In genomic region chr13:52664269-52664668, GRCh38 we compare ENCODE assay signal across 21 cellular contexts. TPM values are rescaled to one million over a fixed set of nuclear protein-coding genes. Genes with fewer than 3 reads are reported as not detected.
A peak's percentile ranks its signal among the peaks of the same experiment; 100 is the strongest.
DNase-seq lines count a peak whose midpoint lies in the region; ATAC-seq, FAIRE-seq and TF ChIP-seq lines count a peak whose summit lies in the region.
"Had no signal": no experiment of that assay in that cellular context is flagged by ENCODE, and none has a peak within 500 bp of the region (broad histone marks: within the 10 kb centered on the region; RNA-seq: fewer than 3 reads in every experiment).

No MANE protein-coding gene starts in this region.

- no peak for TF ChIP-seq CTCF in K562 (IDR thresholded peaks at IDR 0.05 in 2 of 3, conservative IDR thresholded peaks at IDR 0.05 in 1 of 3; ENCODE audit: insufficient read depth in 2 of 3, low read depth in 1 of 3, low read length in 3 of 3)

- POLR2A ChIA-PET in activated naive CD8-positive, alpha-beta T cell treated with anti-CD3 and anti-CD28 coated beads, Interleukin-2, amount 10 ng/mL, durations not matched to agents 7 days and 5 days (lab: Charles Lee) = no interaction called here
- POLR2A ChIA-PET in K562 (lab: Yijun Ruan, JAX) = interaction anchor here (2.6 kb wide), 1 partner anchor 11 kb away, joined by 24 read pairs; the partner anchor contains the start of gene SUGT1
- POLR2A ChIA-PET in activated CD4-positive, alpha-beta memory T cell treated with anti-CD3 and anti-CD28 coated beads, Interleukin-2, amount 10 ng/mL, durations not matched to agents 7 days and 5 days (lab: Charles Lee) = interaction anchor here (4.9 kb wide), 1 partner anchor 11 kb away, joined by 43 read pairs; the partner anchor contains the start of gene SUGT1

- no peak overlapping the region for H3K4me3 Mint-ChIP-seq in activated naive CD8-positive, alpha-beta T cell treated with anti-CD3 and anti-CD28 coated beads, Interleukin-2, amount 10 ng/mL, durations not matched to agents 7 days and 5 days
- H3K4me3 Mint-ChIP-seq in activated naive CD8-positive, alpha-beta T cell treated with anti-CD3 and anti-CD28 coated beads, Interleukin-2, amount 50 U/mL, for 24 hours = no peak overlapping the region
- H3K4me3 Mint-ChIP-seq in activated CD4-positive, alpha-beta memory T cell treated with anti-CD3 and anti-CD28 coated beads, Interleukin-2, amount 10 ng/mL, durations not matched to agents 7 days and 5 days = no peak overlapping the region
- H3K4me3 Mint-ChIP-seq: B cell; CD4-positive, alpha-beta T cell; CD8-positive, alpha-beta memory T cell; GM23338; H9 had no signal

- H3K27me3 ChIP-seq in K562 (ENCODE audit: control insufficient read depth in 2 of 2, insufficient read depth in 2 of 2, low read length in 2 of 2) = no peaks in the 10 kb centered on the region
- H3K27me3 ChIP-seq: BLaER1 had no signal

- H3K27ac ChIP-seq in SK-N-MC (peak overlapping the region; percentile 67; the same call in 1 of the 2 replicates), K562 (ENCODE audit: extremely low read depth, low read depth, low read length) (no peak overlapping the region)
- H3K27ac ChIP-seq: BLaER1, C4-2B had no signal

- H3K9ac ChIP-seq in SK-N-MC (ENCODE audit: insufficient read length) = peak overlapping the region; percentile 25
- no peak overlapping the region for H3K9ac ChIP-seq in K562 (ENCODE audit: insufficient read depth in 1 of 2, low read depth in 2 of 2, low read length in 2 of 2)
- H3K9ac ChIP-seq: BLaER1 had no signal

- BruUV-seq in K562 (replicated peaks; lab: Mats Ljungman, UMichigan) = no TSS peak

- H3K9me3 ChIP-seq in SK-N-MC (ENCODE audit: low read depth, low read length) (no peaks in the 10 kb centered on the region), K562 (replicated peaks; ENCODE audit: control insufficient read depth, insufficient read depth, low read depth, low read length) (no peaks in the 10 kb centered on the region)
- H3K9me3 ChIP-seq: BLaER1 had no signal

- no peaks in the 10 kb centered on the region for H3K9me3 Mint-ChIP-seq in activated naive CD8-positive, alpha-beta T cell treated with anti-CD3 and anti-CD28 coated beads, Interleukin-2, amount 10 ng/mL, durations not matched to agents 7 days and 5 days
- H3K9me3 Mint-ChIP-seq in activated naive CD8-positive, alpha-beta T cell treated with anti-CD3 and anti-CD28 coated beads, Interleukin-2, amount 50 U/mL, for 24 hours = no peaks in the 10 kb centered on the region
- no peaks in the 10 kb centered on the region for H3K9me3 Mint-ChIP-seq in activated CD4-positive, alpha-beta memory T cell treated with anti-CD3 and anti-CD28 coated beads, Interleukin-2, amount 10 ng/mL, durations not matched to agents 7 days and 5 days
- H3K9me3 Mint-ChIP-seq: CD4-positive, alpha-beta T cell; CD8-positive, alpha-beta memory T cell; GM23338; H9 had no signal

- H3K4me2 ChIP-seq in K562 (ENCODE audit: insufficient read depth, low read length) = no peak overlapping the region
- H3K4me2 ChIP-seq: BLaER1, GM23338 had no signal

- ATAC-seq in activated naive CD8-positive, alpha-beta T cell treated with anti-CD3 and anti-CD28 coated beads, Interleukin-2, amount 10 ng/mL, durations not matched to agents 7 days and 5 days (ENCODE audit: low read depth) = no peak
- ATAC-seq in activated naive CD8-positive, alpha-beta T cell treated with anti-CD3 and anti-CD28 coated beads, Interleukin-2, amount 50 U/mL, for 24 hours = no peak
- no peak for ATAC-seq in K562
- ATAC-seq: GM23338, HCT116 had no signal

- CTCF ChIA-PET in K562 (lab: Yijun Ruan, JAX; ENCODE audit: low intra/inter-chr PET ratio) = interaction anchor here (1.5 kb wide), 1 partner anchor 145 kb away, joined by 12 read pairs; no protein-coding TSS in a partner anchor
- CTCF ChIA-PET in activated CD4-positive, alpha-beta memory T cell treated with anti-CD3 and anti-CD28 coated beads, Interleukin-2, amount 10 ng/mL, durations not matched to agents 7 days and 5 days (lab: Charles Lee) = interaction anchor here (1.0 to 4.6 kb wide), 6 partner anchors 8 to 304 kb away, joined by 3 to 40 read pairs (median 6); partner anchors contain the start of gene SUGT1

- H3K4me1 Mint-ChIP-seq in activated naive CD8-positive, alpha-beta T cell treated with anti-CD3 and anti-CD28 coated beads, Interleukin-2, amount 10 ng/mL, durations not matched to agents 7 days and 5 days = peaks cover 2% of the 10 kb centered on the region
- H3K4me1 Mint-ChIP-seq in activated naive CD8-positive, alpha-beta T cell treated with anti-CD3 and anti-CD28 coated beads, Interleukin-2, amount 50 U/mL, for 24 hours = peaks cover 6% of the 10 kb centered on the region
- peaks cover 6% of the 10 kb centered on the region for H3K4me1 Mint-ChIP-seq in activated CD4-positive, alpha-beta memory T cell treated with anti-CD3 and anti-CD28 coated beads, Interleukin-2, amount 10 ng/mL, durations not matched to agents 7 days and 5 days

- H2AFZ ChIP-seq in K562 (ENCODE audit: low read depth, low read length) = no peak overlapping the region
- H2AFZ ChIP-seq: GM23338 had no signal

- peak overlapping the region; percentile 30 for H3K27ac Mint-ChIP-seq in activated naive CD8-positive, alpha-beta T cell treated with anti-CD3 and anti-CD28 coated beads, Interleukin-2, amount 10 ng/mL, durations not matched to agents 7 days and 5 days
- H3K27ac Mint-ChIP-seq in activated naive CD8-positive, alpha-beta T cell treated with anti-CD3 and anti-CD28 coated beads, Interleukin-2, amount 50 U/mL, for 24 hours = no peak overlapping the region
- no peak overlapping the region for H3K27ac Mint-ChIP-seq in activated CD4-positive, alpha-beta memory T cell treated with anti-CD3 and anti-CD28 coated beads, Interleukin-2, amount 10 ng/mL, durations not matched to agents 7 days and 5 days
- H3K27ac Mint-ChIP-seq: B cell, GM23338 had no signal

- H3K4me3 ChIP-seq in SK-N-MC = no peak overlapping the region
- no peak overlapping the region for H3K4me3 ChIP-seq in K562
- H3K4me3 ChIP-seq: BLaER1, GM23338 had no signal

- no peak for TF ChIP-seq POLR2A in K562 (conservative IDR thresholded peaks at IDR 0.05)

- TF ChIP-seq RAD21 in K562 (CRISPR knock-in tag; conservative IDR thresholded peaks at IDR 0.05 in 1 of 2, IDR thresholded peaks at IDR 0.05 in 1 of 2) = no peak

- no peaks in the 10 kb centered on the region for H3K4me1 ChIP-seq in K562 (replicated peaks in 1 of 2; ENCODE audit: control insufficient read depth in 2 of 2, insufficient read depth in 2 of 2, low read length in 2 of 2)
- H3K4me1 ChIP-seq: BLaER1 had no signal

- H3K36me3 ChIP-seq in SK-N-MC (ENCODE audit: insufficient read depth, low read length) = peaks cover 79% of the 10 kb centered on the region
- H3K36me3 ChIP-seq in K562 (ENCODE audit: control insufficient read depth, insufficient read depth, low read length) = peaks cover 84% of the 10 kb centered on the region; the same call in 2 of the 3 replicates

- no peak for TF ChIP-seq EP300 in K562 (IDR thresholded peaks at IDR 0.05; ENCODE audit: low read length)

- H3K9me1 ChIP-seq in K562 (ENCODE audit: control insufficient read depth, insufficient read depth, low read length) = no peaks in the 10 kb centered on the region

- H3K36me3 Mint-ChIP-seq in activated naive CD8-positive, alpha-beta T cell treated with anti-CD3 and anti-CD28 coated beads, Interleukin-2, amount 10 ng/mL, durations not matched to agents 7 days and 5 days = peaks cover 17% of the 10 kb centered on the region
- peaks cover 62% of the 10 kb centered on the region for H3K36me3 Mint-ChIP-seq in activated naive CD8-positive, alpha-beta T cell treated with anti-CD3 and anti-CD28 coated beads, Interleukin-2, amount 50 U/mL, for 24 hours (ENCODE audit: low read depth)
- peaks cover 59% of the 10 kb centered on the region for H3K36me3 Mint-ChIP-seq in activated CD4-positive, alpha-beta memory T cell treated with anti-CD3 and anti-CD28 coated beads, Interleukin-2, amount 10 ng/mL, durations not matched to agents 7 days and 5 days (ENCODE audit: low read depth)

- intact Hi-C loops in K562 (cut with micrococcal nuclease) = loop anchor here (2.0 kb wide), 1 partner anchor 145 kb away; no protein-coding TSS in a partner anchor

- H3K27me3 Mint-ChIP-seq in activated naive CD8-positive, alpha-beta T cell treated with anti-CD3 and anti-CD28 coated beads, Interleukin-2, amount 10 ng/mL, durations not matched to agents 7 days and 5 days = no peaks in the 10 kb centered on the region
- H3K27me3 Mint-ChIP-seq in activated naive CD8-positive, alpha-beta T cell treated with anti-CD3 and anti-CD28 coated beads, Interleukin-2, amount 50 U/mL, for 24 hours = no peaks in the 10 kb centered on the region
- H3K27me3 Mint-ChIP-seq in activated CD4-positive, alpha-beta memory T cell treated with anti-CD3 and anti-CD28 coated beads, Interleukin-2, amount 10 ng/mL, durations not matched to agents 7 days and 5 days = no peaks in the 10 kb centered on the region
- H3K27me3 Mint-ChIP-seq: B cell; CD4-positive, alpha-beta T cell; CD8-positive, alpha-beta memory T cell had no signal

- in situ Hi-C loops in K562 (cut with MboI) = no loop called here

- DNase-seq in activated naive CD8-positive, alpha-beta T cell treated with anti-CD3 and anti-CD28 coated beads, Interleukin-2, amount 10 ng/mL, durations not matched to agents 7 days and 5 days = no peak
- no peak for DNase-seq in activated naive CD8-positive, alpha-beta T cell treated with anti-CD3 and anti-CD28 coated beads, Interleukin-2, amount 50 U/mL, for 24 hours
- DNase-seq in SK-N-MC (ENCODE audit: low read depth, low spot score) (no peak), K562 (ENCODE audit: extremely low read depth in 1 of 4, low spot score in 3 of 4) (no peak), T-helper 9 cell (no peak), CD1c-positive myeloid dendritic cell (ENCODE audit: extremely low spot score) (no peak)
- DNase-seq in activated CD4-positive, alpha-beta memory T cell treated with anti-CD3 and anti-CD28 coated beads, Interleukin-2, amount 10 ng/mL, durations not matched to agents 7 days and 5 days = no peak
- DNase-seq: Calu3; CD4-positive, alpha-beta T cell; CD8-positive, alpha-beta memory T cell; COR-L47; DMS53; DMS79 treated with DMSO at 0.1 percent for 48 hours; H9 had no signal

- no peaks in the 10 kb centered on the region for H3K79me2 ChIP-seq in K562 (ENCODE audit: control insufficient read depth, insufficient read depth, low read length)

- 95% methylated on average over 4 of the region's 4 CpGs for WGBS in K562 (ENCODE audit: insufficient coverage, low coverage, missing lambda C conversion rate)

- FAIRE-seq in G401.6 (lab: Jason Lieb, UNC) = peak; percentile 13
- no peak for FAIRE-seq in K562 (lab: Jason Lieb, UNC)
- FAIRE-seq: GM12892 had no signal

- H4K20me1 ChIP-seq in K562 (replicated peaks; ENCODE audit: control insufficient read depth, insufficient read depth, low read length) = no peaks in the 10 kb centered on the region
- H4K20me1 ChIP-seq: BLaER1 had no signal

RNA-seq across cellular contexts. Expression of gene SUGT1, which starts 11.6 kb away (rescaled TPM):
- total RNA-seq in activated naive CD8-positive, alpha-beta T cell treated with anti-CD3 and anti-CD28 coated beads, Interleukin-2, amount 10 ng/mL, durations not matched to agents 7 days and 5 days = 10 to 100 TPM; 36.5 to 41.1 TPM
- 10.0 and 22.1 TPM in 2 replicates for total RNA-seq in K562 (2011; cell fraction: chromatin; rRNA removed; ENCODE audit: low replicate concordance)
- 9.3 and 10.8 TPM in 2 replicates for total RNA-seq in K562 (2011; cell fraction: nucleolus; rRNA removed)
- total RNA-seq in K562 (2011; cell fraction: nucleoplasm; rRNA removed) = 16.1 and 26.0 TPM in 2 replicates
- total RNA-seq in K562 (2014; rRNA removed) = 38.1 and 42.7 TPM in 2 replicates
- 67.1 and 67.6 TPM in 2 replicates for total RNA-seq in K562 (2014; rRNA removed; fragmentation: Illumina TruSeq; extraction: Trizol)
- total RNA-seq in K562 (2015; rRNA removed; fragmentation: Illumina TruSeq; extraction: Trizol) = 47.1 and 53.8 TPM in 2 replicates
- total RNA-seq in K562 (2021) = 44.8 and 51.4 TPM in 2 replicates
- polyA plus RNA-seq in K562 (2011; rRNA removed) = 29.2 and 44.7 TPM in 2 replicates
- polyA plus RNA-seq in K562 (2011; cell fraction: cytosol; rRNA removed) = 12.2 and 14.0 TPM in 2 replicates
- polyA plus RNA-seq in K562 (2011; cell fraction: nucleus; rRNA removed) = 9.3 and 9.9 TPM in 2 replicates
- 35.3 and 59.1 TPM in 2 replicates for polyA plus RNA-seq in K562 (2012)
- 57.1 and 59.1 TPM in 2 replicates for polyA plus RNA-seq in K562 (2014; fragmentation: Illumina TruSeq; extraction: Trizol)
- 10 to 100 TPM; 59.0 to 60.4 TPM for polyA plus RNA-seq in K562 (2014; fragmentation: Nextera tagmentation; extraction: Ambion mirVana)
- polyA plus RNA-seq in K562 (2014; rRNA removed) = 50.6 and 55.7 TPM in 2 replicates
- polyA minus RNA-seq in K562 (2011; rRNA and poly(A)+ RNA removed) = 33.2 and 34.6 TPM in 2 replicates
- polyA minus RNA-seq in K562 (2011; cell fraction: cytosol; rRNA and poly(A)+ RNA removed) = 8.1 and 12.7 TPM in 2 replicates
- 14.5 and 17.7 TPM in 2 replicates for polyA minus RNA-seq in K562 (2011; cell fraction: nucleus; rRNA and poly(A)+ RNA removed)
- total RNA-seq in activated CD4-positive, alpha-beta memory T cell treated with anti-CD3 and anti-CD28 coated beads, Interleukin-2, amount 10 ng/mL, durations not matched to agents 7 days and 5 days = 10 to 100 TPM; 50.1 to 51.7 TPM

RNA-seq across cellular contexts. Expression of gene HNRNPA1L2, which starts 22.0 kb away (rescaled TPM):
- 10 to 100 TPM; 12.9 to 14.7 TPM for total RNA-seq in activated naive CD8-positive, alpha-beta T cell treated with anti-CD3 and anti-CD28 coated beads, Interleukin-2, amount 10 ng/mL, durations not matched to agents 7 days and 5 days
- total RNA-seq in K562 (2011; cell fraction: chromatin; rRNA removed; ENCODE audit: low replicate concordance) = 2.5 and 8.5 TPM in 2 replicates
- total RNA-seq in K562 (2011; cell fraction: nucleolus; rRNA removed) = 0.83 and 2.2 TPM in 2 replicates
- 3.5 and 4.4 TPM in 2 replicates for total RNA-seq in K562 (2011; cell fraction: nucleoplasm; rRNA removed)
- total RNA-seq in K562 (2014; rRNA removed) = 3.7 and 4.1 TPM in 2 replicates
- total RNA-seq in K562 (2014; rRNA removed; fragmentation: Illumina TruSeq; extraction: Trizol) = 6.8 and 8.5 TPM in 2 replicates
- 4.7 and 5.7 TPM in 2 replicates for total RNA-seq in K562 (2015; rRNA removed; fragmentation: Illumina TruSeq; extraction: Trizol)
- 5.3 and 5.5 TPM in 2 replicates for total RNA-seq in K562 (2021)
- polyA plus RNA-seq in K562 (2011; rRNA removed) = 5.0 and 7.6 TPM in 2 replicates
- 1.1 and 3.2 TPM in 2 replicates for polyA plus RNA-seq in K562 (2011; cell fraction: cytosol; rRNA removed)
- 4.0 and 6.2 TPM in 2 replicates for polyA plus RNA-seq in K562 (2011; cell fraction: nucleus; rRNA removed)
- 11.9 and 12.8 TPM in 2 replicates for polyA plus RNA-seq in K562 (2012)
- polyA plus RNA-seq in K562 (2014; fragmentation: Illumina TruSeq; extraction: Trizol) = 9.0 and 10.1 TPM in 2 replicates
- 1 to 10 TPM; 4.6 to 9.2 TPM for polyA plus RNA-seq in K562 (2014; fragmentation: Nextera tagmentation; extraction: Ambion mirVana)
- 10.6 and 10.8 TPM in 2 replicates for polyA plus RNA-seq in K562 (2014; rRNA removed)
- polyA minus RNA-seq in K562 (2011; rRNA and poly(A)+ RNA removed) = 13.5 and 16.2 TPM in 2 replicates
- 1.5 and 2.2 TPM in 2 replicates for polyA minus RNA-seq in K562 (2011; cell fraction: cytosol; rRNA and poly(A)+ RNA removed)
- polyA minus RNA-seq in K562 (2011; cell fraction: nucleus; rRNA and poly(A)+ RNA removed) = 2.8 and 5.3 TPM in 2 replicates
- 1 to 10 TPM; 8.9 to 9.3 TPM for total RNA-seq in activated CD4-positive, alpha-beta memory T cell treated with anti-CD3 and anti-CD28 coated beads, Interleukin-2, amount 10 ng/mL, durations not matched to agents 7 days and 5 days
